1 cellular context compared by ENCODE assay signal in the genomic region with DNA sequence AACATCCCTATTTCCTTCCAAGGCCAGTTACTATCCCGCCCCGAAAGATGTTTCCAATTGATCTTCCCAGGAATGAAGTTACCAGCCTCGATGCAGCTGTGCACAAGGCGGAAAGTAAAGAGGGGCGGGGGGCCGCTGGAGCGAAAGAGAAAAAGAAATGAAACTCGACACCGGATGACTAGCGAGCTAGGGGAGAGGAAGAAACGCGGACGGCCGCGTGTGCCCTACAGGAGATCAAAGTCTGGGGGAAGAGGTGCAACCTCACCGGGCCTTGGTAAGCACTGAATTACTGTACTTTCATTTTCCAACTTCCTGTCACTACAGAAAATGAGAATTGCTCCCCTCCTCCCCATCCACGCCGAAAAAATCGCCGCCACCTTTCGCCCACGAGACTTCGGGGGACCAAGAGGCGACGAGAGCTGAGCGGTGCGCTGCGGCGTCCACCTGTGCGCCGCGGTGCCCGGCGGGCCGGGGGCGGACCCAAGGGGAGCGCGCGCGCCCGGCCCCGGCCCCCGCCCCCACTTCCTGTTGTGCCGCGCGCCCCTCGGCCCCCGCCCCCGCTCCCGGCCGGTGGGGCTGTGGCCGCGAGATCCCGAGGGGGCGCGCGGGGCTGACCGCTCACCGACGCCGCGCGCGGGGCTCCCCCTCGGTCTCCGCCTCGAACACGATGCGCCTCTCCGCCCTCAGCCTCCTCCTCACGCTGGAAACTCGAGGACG.
TF ChIP-seq lines count a peak whose summit lies in the region.

No MANE protein-coding gene starts in this region.

TF ChIP-seq in HEK293, 187 proteins besides CTCF, POLR2A, EP300 and RAD21 (continued from another document):
- TF ChIP-seq ZNF366 (tag by site-specific recombination; conservative IDR thresholded peaks at IDR 0.05) (peak; percentile 88), HOXD13 (CRISPR knock-in tag; IDR thresholded peaks at IDR 0.05; ENCODE audit: borderline replicate concordance) (no peak), ZNF664 (tag by site-specific recombination; IDR thresholded peaks at IDR 0.05) (no peak), ZNF530 (tag by site-specific recombination; IDR thresholded peaks at IDR 0.05; ENCODE audit: low read depth) (no peak), WT1 (tag by site-specific recombination; IDR thresholded peaks at IDR 0.05) (peak; percentile 58), ZNF19 (tag by site-specific recombination; IDR thresholded peaks at IDR 0.05; ENCODE audit: low read depth) (no peak), SP2 (tag by site-specific recombination; IDR thresholded peaks at IDR 0.05) (peak; percentile 45), ZNF600 (tag by site-specific recombination; IDR thresholded peaks at IDR 0.05) (peak; percentile 80), OSR2 (tag by site-specific recombination; IDR thresholded peaks at IDR 0.05) (no peak), ZNF747 (tag by site-specific recombination; IDR thresholded peaks at IDR 0.05) (no peak), ZNF596 (tag by site-specific recombination; IDR thresholded peaks at IDR 0.05) (no peak), ZNF610 (tag by site-specific recombination; IDR thresholded peaks at IDR 0.05; ENCODE audit: borderline replicate concordance) (peak; percentile 53; the same call in 1 of the 2 replicates), ZNF16 (tag by site-specific recombination; IDR thresholded peaks at IDR 0.05; ENCODE audit: low read depth) (no peak), MEIS1 (CRISPR knock-in tag; IDR thresholded peaks at IDR 0.05; ENCODE audit: borderline replicate concordance) (no peak), ZNF341 (tag by site-specific recombination; IDR thresholded peaks at IDR 0.05; ENCODE audit: low read depth) (peak; percentile 38; the same call in 1 of the 2 replicates), KLF10 (tag by site-specific recombination; IDR thresholded peaks at IDR 0.05) (peak; percentile 47; the same call in 1 of the 2 replicates), KLF7 (tag by site-specific recombination; IDR thresholded peaks at IDR 0.05; ENCODE audit: borderline replicate concordance) (no peak), ZFP69B (tag by site-specific recombination; IDR thresholded peaks at IDR 0.05) (peak; percentile 53; the same call in 1 of the 2 replicates), ZSCAN30 (tag by site-specific recombination; IDR thresholded peaks at IDR 0.05) (no peak), MZF1 (tag by site-specific recombination; IDR thresholded peaks at IDR 0.05; ENCODE audit: borderline replicate concordance) (no peak; the same call in 1 of the 2 replicates), ZBTB21 (tag by site-specific recombination; IDR thresholded peaks at IDR 0.05) (no peak), ZNF624 (tag by site-specific recombination; IDR thresholded peaks at IDR 0.05) (no peak), TCF7L2 (IDR thresholded peaks at IDR 0.05; ENCODE audit: borderline replicate concordance, low read depth, low read length) (peak; percentile 90), IKZF3 (tag by site-specific recombination; IDR thresholded peaks at IDR 0.05) (peak; percentile 77), SCRT1 (tag by site-specific recombination; IDR thresholded peaks at IDR 0.05; ENCODE audit: borderline replicate concordance) (peak; percentile 31; the same call in 1 of the 2 replicates), ZNF146 (tag by site-specific recombination; IDR thresholded peaks at IDR 0.05) (no peak; the same call in 1 of the 2 replicates), ZNF416 (tag by site-specific recombination; IDR thresholded peaks at IDR 0.05) (no peak), ZBTB17 (tag by site-specific recombination; IDR thresholded peaks at IDR 0.05) (peak; percentile 90), ZNF112 (tag by site-specific recombination; IDR thresholded peaks at IDR 0.05) (no peak), KLF8 (tag by site-specific recombination; IDR thresholded peaks at IDR 0.05) (peak; percentile 76), ZBTB20 (tag by site-specific recombination; IDR thresholded peaks at IDR 0.05) (peak; percentile 71; the same call in 1 of the 2 replicates), EGR2 (tag by site-specific recombination; IDR thresholded peaks at IDR 0.05; ENCODE audit: low read depth) (peak; percentile 10; the same call in 1 of the 2 replicates), ZBTB48 (tag by site-specific recombination; IDR thresholded peaks at IDR 0.05) (peak; percentile 83; the same call in 1 of the 2 replicates), ZFP3 (tag by site-specific recombination; IDR thresholded peaks at IDR 0.05; ENCODE audit: low read depth) (no peak), ZNF629 (tag by site-specific recombination; IDR thresholded peaks at IDR 0.05) (peak; percentile 71), ZNF140 (tag by site-specific recombination; IDR thresholded peaks at IDR 0.05) (no peak), YY2 (tag by site-specific recombination; IDR thresholded peaks at IDR 0.05) (no peak), KLF1 (tag by site-specific recombination; IDR thresholded peaks at IDR 0.05) (no peak; the same call in 1 of the 2 replicates), SCRT2 (tag by site-specific recombination; IDR thresholded peaks at IDR 0.05) (peak; percentile 70), ZSCAN23 (tag by site-specific recombination; IDR thresholded peaks at IDR 0.05) (0 out of 2 replicates have a peak, but pooled peaks have one; percentile 47), ZNF184 (tag by site-specific recombination; IDR thresholded peaks at IDR 0.05) (no peak), ZNF132 (tag by site-specific recombination; IDR thresholded peaks at IDR 0.05; ENCODE audit: borderline replicate concordance) (no peak), ZNF837 (tag by site-specific recombination; IDR thresholded peaks at IDR 0.05) (no peak), ZNF660 (tag by site-specific recombination; IDR thresholded peaks at IDR 0.05) (peak; percentile 61; the same call in 1 of the 2 replicates), ZBTB1 (tag by site-specific recombination; IDR thresholded peaks at IDR 0.05) (no peak), ZNF76 (tag by site-specific recombination; IDR thresholded peaks at IDR 0.05; ENCODE audit: borderline replicate concordance, low read depth) (peak; percentile 80; the same call in 1 of the 2 replicates), ZNF391 (tag by site-specific recombination; IDR thresholded peaks at IDR 0.05; ENCODE audit: borderline replicate concordance, low read depth) (no peak)
- TF ChIP-seq, protein P1, sequence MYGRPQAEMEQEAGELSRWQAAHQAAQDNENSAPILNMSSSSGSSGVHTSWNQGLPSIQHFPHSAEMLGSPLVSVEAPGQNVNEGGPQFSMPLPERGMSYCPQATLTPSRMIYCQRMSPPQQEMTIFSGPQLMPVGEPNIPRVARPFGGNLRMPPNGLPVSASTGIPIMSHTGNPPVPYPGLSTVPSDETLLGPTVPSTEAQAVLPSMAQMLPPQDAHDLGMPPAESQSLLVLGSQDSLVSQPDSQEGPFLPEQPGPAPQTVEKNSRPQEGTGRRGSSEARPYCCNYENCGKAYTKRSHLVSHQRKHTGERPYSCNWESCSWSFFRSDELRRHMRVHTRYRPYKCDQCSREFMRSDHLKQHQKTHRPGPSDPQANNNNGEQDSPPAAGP (tag by site-specific recombination; IDR thresholded peaks at IDR 0.05): no peak; the same call in none of the 2 replicates
- TF ChIP-seq, protein P2, sequence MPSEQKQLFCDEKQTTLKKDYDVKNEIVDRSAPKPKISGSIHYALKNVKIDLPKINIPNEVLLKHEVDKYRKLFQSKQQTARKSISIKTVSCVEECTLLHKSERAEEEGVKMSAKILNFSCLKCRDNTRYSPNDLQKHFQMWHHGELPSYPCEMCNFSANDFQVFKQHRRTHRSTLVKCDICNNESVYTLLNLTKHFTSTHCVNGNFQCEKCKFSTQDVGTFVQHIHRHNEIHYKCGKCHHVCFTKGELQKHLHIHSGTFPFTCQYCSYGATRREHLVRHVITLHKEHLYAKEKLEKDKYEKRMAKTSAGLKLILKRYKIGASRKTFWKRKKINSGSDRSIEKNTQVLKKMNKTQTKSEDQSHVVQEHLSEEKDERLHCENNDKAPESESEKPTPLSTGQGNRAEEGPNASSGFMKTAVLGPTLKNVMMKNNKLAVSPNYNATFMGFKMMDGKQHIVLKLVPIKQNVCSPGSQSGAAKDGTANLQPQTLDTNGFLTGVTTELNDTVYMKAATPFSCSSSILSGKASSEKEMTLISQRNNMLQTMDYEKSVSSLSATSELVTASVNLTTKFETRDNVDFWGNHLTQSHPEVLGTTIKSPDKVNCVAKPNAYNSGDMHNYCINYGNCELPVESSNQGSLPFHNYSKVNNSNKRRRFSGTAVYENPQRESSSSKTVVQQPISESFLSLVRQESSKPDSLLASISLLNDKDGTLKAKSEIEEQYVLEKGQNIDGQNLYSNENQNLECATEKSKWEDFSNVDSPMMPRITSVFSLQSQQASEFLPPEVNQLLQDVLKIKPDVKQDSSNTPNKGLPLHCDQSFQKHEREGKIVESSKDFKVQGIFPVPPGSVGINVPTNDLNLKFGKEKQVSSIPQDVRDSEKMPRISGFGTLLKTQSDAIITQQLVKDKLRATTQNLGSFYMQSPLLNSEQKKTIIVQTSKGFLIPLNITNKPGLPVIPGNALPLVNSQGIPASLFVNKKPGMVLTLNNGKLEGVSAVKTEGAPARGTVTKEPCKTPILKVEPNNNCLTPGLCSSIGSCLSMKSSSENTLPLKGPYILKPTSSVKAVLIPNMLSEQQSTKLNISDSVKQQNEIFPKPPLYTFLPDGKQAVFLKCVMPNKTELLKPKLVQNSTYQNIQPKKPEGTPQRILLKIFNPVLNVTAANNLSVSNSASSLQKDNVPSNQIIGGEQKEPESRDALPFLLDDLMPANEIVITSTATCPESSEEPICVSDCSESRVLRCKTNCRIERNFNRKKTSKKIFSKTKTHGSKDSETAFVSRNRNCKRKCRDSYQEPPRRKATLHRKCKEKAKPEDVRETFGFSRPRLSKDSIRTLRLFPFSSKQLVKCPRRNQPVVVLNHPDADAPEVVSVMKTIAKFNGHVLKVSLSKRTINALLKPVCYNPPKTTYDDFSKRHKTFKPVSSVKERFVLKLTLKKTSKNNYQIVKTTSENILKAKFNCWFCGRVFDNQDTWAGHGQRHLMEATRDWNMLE (tag by site-specific recombination; conservative IDR thresholded peaks at IDR 0.05; ENCODE audit: low read depth): 0 out of 2 replicates have a peak, but pooled peaks have one; percentile 18
- TF ChIP-seq, protein P3, sequence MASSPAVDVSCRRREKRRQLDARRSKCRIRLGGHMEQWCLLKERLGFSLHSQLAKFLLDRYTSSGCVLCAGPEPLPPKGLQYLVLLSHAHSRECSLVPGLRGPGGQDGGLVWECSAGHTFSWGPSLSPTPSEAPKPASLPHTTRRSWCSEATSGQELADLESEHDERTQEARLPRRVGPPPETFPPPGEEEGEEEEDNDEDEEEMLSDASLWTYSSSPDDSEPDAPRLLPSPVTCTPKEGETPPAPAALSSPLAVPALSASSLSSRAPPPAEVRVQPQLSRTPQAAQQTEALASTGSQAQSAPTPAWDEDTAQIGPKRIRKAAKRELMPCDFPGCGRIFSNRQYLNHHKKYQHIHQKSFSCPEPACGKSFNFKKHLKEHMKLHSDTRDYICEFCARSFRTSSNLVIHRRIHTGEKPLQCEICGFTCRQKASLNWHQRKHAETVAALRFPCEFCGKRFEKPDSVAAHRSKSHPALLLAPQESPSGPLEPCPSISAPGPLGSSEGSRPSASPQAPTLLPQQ (tag by site-specific recombination; IDR thresholded peaks at IDR 0.05): peak; percentile 80
- TF ChIP-seq, protein P4, sequence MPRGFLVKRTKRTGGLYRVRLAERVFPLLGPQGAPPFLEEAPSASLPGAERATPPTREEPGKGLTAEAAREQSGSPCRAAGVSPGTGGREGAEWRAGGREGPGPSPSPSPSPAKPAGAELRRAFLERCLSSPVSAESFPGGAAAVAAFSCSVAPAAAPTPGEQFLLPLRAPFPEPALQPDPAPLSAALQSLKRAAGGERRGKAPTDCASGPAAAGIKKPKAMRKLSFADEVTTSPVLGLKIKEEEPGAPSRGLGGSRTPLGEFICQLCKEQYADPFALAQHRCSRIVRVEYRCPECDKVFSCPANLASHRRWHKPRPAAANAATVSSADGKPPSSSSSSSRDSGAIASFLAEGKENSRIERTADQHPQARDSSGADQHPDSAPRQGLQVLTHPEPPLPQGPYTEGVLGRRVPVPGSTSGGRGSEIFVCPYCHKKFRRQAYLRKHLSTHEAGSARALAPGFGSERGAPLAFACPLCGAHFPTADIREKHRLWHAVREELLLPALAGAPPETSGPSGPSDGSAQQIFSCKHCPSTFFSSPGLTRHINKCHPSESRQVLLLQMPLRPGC (tag by site-specific recombination; IDR thresholded peaks at IDR 0.05): peak; percentile 48; the same call in 1 of the 2 replicates
